In the genomic region with DNA sequence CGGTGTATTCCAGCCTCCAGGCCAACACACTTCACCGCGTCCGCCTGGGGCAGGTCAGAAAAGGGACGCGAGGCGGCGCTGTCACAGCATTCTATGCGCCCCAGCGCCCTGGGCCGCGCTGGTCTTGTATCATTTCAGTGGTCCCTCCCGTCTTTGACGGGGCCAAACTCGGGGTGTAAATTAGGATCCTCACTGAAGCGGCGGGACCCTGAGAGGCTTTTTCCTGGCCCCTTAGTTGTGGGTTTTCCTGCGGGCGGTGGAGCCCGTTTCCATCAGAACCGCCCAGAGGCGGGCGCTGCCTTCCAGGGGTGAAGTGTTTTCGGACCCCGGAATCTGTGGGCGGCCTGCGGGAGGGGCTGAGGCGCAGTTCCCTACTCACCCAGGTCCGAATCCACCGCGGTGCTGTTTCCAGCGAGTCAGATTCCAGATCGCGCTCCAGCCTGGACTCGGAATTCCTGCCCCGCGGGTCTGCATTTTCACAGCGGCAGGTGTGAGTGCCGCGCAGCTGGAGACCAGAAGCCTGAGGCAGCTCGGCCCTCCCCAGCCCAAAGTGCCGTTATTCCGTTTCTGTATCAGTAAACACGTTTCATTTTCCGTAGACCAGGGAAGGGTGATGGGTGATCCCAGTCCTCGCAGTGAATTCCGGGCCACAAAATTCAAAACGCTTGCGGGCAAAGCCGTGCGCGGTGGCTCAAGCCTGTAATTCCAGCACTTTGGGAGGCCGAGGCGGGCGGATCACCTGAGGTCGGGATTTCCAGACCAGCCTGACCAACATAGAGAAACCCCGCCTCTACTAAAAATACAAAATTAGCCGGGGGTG, we compare ENCODE assay signal across 8 cellular contexts. TPM values are rescaled to one million over a fixed set of nuclear protein-coding genes. Genes with fewer than 3 reads are reported as not detected.
A peak's percentile ranks its signal among the peaks of the same experiment; 100 is the strongest.
DNase-seq lines count a peak whose midpoint lies in the region; ATAC-seq and TF ChIP-seq lines count a peak whose summit lies in the region.

No MANE protein-coding gene starts in this region.

- no peaks in the 10 kb centered on the region for H3K36me3 ChIP-seq in HUES6 (ENCODE audit: control insufficient read depth, insufficient read depth, low read length)

- TF ChIP-seq CTCF in AG04450 (IDR thresholded peaks at IDR 0.05; ENCODE audit: low read depth, low read length) (peak; percentile 87), fibroblast of pulmonary artery (IDR thresholded peaks at IDR 0.05; ENCODE audit: low read length, missing control alignments) (peak; percentile 81), nephron (IDR thresholded peaks at IDR 0.05; ENCODE audit: unreplicated experiment in 3 of 3) (peak; percentile 76 to 89 (median 79))

- CTCF ChIA-PET in AG04450 (lab: Charles Lee) = interaction anchor here (1.0 to 3.3 kb wide), 6 partner anchors 11 to 104 kb away, joined by 3 to 17 read pairs (median 8); a partner anchor contains a TSS

- peak overlapping the region; percentile 87 for H3K27ac Mint-ChIP-seq in activated T-helper 2 cell treated with anti-CD3 and anti-CD28 coated beads, Interferon-gamma antibody, Interleukin-2, Interleukin-4, amounts not matched to agents 10 μg/mL and 5 μg/mL and 100 μg/mL, durations not matched to agents 14 hours and 24 hours and 36 hours
- no peak overlapping the region for H3K27ac Mint-ChIP-seq in nephron

- H3K27ac ChIP-seq in AG04450 (ENCODE audit: low read depth, low read length) (peak overlapping the region; percentile 78), HUES6 (ENCODE audit: low read depth, low read length) (peak overlapping the region; percentile 77; the same call in 1 of the 2 replicates)

- peaks cover 6% of the 10 kb centered on the region for H3K36me3 Mint-ChIP-seq in activated T-helper 2 cell treated with anti-CD3 and anti-CD28 coated beads, Interferon-gamma antibody, Interleukin-2, Interleukin-4, amounts not matched to agents 10 μg/mL and 5 μg/mL and 100 μg/mL, durations not matched to agents 14 hours and 24 hours and 36 hours (ENCODE audit: low read depth)
- H3K36me3 Mint-ChIP-seq in nephron (ENCODE audit: low read depth) = no peaks in the 10 kb centered on the region

- no peaks in the 10 kb centered on the region for H3K27me3 Mint-ChIP-seq in activated T-helper 2 cell treated with anti-CD3 and anti-CD28 coated beads, Interferon-gamma antibody, Interleukin-2, Interleukin-4, amounts not matched to agents 10 μg/mL and 5 μg/mL and 100 μg/mL, durations not matched to agents 14 hours and 24 hours and 36 hours (ENCODE audit: low read depth)
- H3K27me3 Mint-ChIP-seq in nephron (ENCODE audit: low read depth) = peaks cover 92% of the 10 kb centered on the region

- H3K4me3 ChIP-seq in AG04450 (ENCODE audit: low read depth, low read length) (peak overlapping the region; percentile 71), HUES6 (ENCODE audit: low read depth, low read length) (peak overlapping the region; percentile 71), fibroblast of pulmonary artery (replicated peaks; ENCODE audit: low read depth, low read length) (peak overlapping the region; percentile 71)

- H3K9ac ChIP-seq in HUES6 (ENCODE audit: low read length) = peak overlapping the region; percentile 70

- POLR2A ChIA-PET in AG04450 (lab: Yijun Ruan, JAX) = interaction anchor here (0.7 to 1.5 kb wide), 5 partner anchors 23 to 48 kb away, joined by 3 to 12 read pairs (median 3); a partner anchor contains a TSS

- H3K27me3 ChIP-seq in AG04450 (ENCODE audit: control insufficient read depth, insufficient read depth, low read length) (no peaks in the 10 kb centered on the region), HUES6 (ENCODE audit: control insufficient read depth, insufficient read depth, low read length) (peaks cover 38% of the 10 kb centered on the region)

- peaks cover 36% of the 10 kb centered on the region for H3K4me1 Mint-ChIP-seq in activated T-helper 2 cell treated with anti-CD3 and anti-CD28 coated beads, Interferon-gamma antibody, Interleukin-2, Interleukin-4, amounts not matched to agents 10 μg/mL and 5 μg/mL and 100 μg/mL, durations not matched to agents 14 hours and 24 hours and 36 hours (ENCODE audit: low read depth)
- H3K4me1 Mint-ChIP-seq in nephron = peaks cover 22% of the 10 kb centered on the region

- peak; percentile 39 for ATAC-seq in GM18502 (IDR thresholded peaks at IDR 0.05; ENCODE audit: poor library complexity, unreplicated experiment)
- peak; percentile 75 for ATAC-seq in stimulated activated naive CD8-positive, alpha-beta T cell treated with anti-CD3 and anti-CD28 coated beads, Interleukin-15, Interleukin-2, amounts not matched to agents 100 U/mL and 50 U/mL, for 24 hours

- DNase-seq in AG04450 (ENCODE audit: low read depth, low spot score) = no peak
- DNase-seq in RPMI8226 = peak; percentile 93
- peak; percentile 69 for DNase-seq in activated T-helper 2 cell treated with anti-CD3 and anti-CD28 coated beads, Interferon-gamma antibody, Interleukin-2, Interleukin-4, amounts not matched to agents 10 μg/mL and 5 μg/mL and 100 μg/mL, durations not matched to agents 14 hours and 24 hours and 36 hours (ENCODE audit: low spot score)
- peak; percentile 76 for DNase-seq in fibroblast of pulmonary artery (ENCODE audit: low read depth)
- DNase-seq in stimulated activated naive CD8-positive, alpha-beta T cell treated with anti-CD3 and anti-CD28 coated beads, Interleukin-15, Interleukin-2, amounts not matched to agents 100 U/mL and 50 U/mL, for 24 hours = peak; percentile 89

- no peaks in the 10 kb centered on the region for H3K9me3 Mint-ChIP-seq in activated T-helper 2 cell treated with anti-CD3 and anti-CD28 coated beads, Interferon-gamma antibody, Interleukin-2, Interleukin-4, amounts not matched to agents 10 μg/mL and 5 μg/mL and 100 μg/mL, durations not matched to agents 14 hours and 24 hours and 36 hours
- H3K9me3 Mint-ChIP-seq in nephron = no peaks in the 10 kb centered on the region

- H3K9me3 ChIP-seq in AG04450 (ENCODE audit: control insufficient read depth, insufficient read depth, low read length) (no peaks in the 10 kb centered on the region), HUES6 (ENCODE audit: control insufficient read depth, insufficient read depth, low read depth, low read length) (no peaks in the 10 kb centered on the region)

- H3K4me3 Mint-ChIP-seq in activated T-helper 2 cell treated with anti-CD3 and anti-CD28 coated beads, Interferon-gamma antibody, Interleukin-2, Interleukin-4, amounts not matched to agents 10 μg/mL and 5 μg/mL and 100 μg/mL, durations not matched to agents 14 hours and 24 hours and 36 hours (ENCODE audit: low read depth) = peak overlapping the region; percentile 95
- peak overlapping the region; percentile 46 to 75 (median 74) for H3K4me3 Mint-ChIP-seq in nephron

- H3K4me1 ChIP-seq in HUES6 (ENCODE audit: control insufficient read depth, insufficient read depth, low read length) = peaks cover 21% of the 10 kb centered on the region; the same call in 1 of the 2 replicates

- intact Hi-C loops in activated T-helper 2 cell treated with anti-CD3 and anti-CD28 coated beads, Interferon-gamma antibody, Interleukin-2, Interleukin-4, amounts not matched to agents 10 μg/mL and 5 μg/mL and 100 μg/mL, durations not matched to agents 14 hours and 24 hours and 36 hours (cut with micrococcal nuclease) = loop anchor here (1.0 to 10.0 kb wide), 4 partner anchors 48 to 341 kb away; a partner anchor contains a TSS

RNA-seq across cellular contexts. Expression of a gene that starts 3.9 kb away (rescaled TPM):
- 17.9 and 19.0 TPM in 2 replicates for polyA plus RNA-seq in AG04450 (2011; rRNA removed)
- 25.3 and 25.5 TPM in 2 replicates for polyA minus RNA-seq in AG04450 (2011; rRNA and poly(A)+ RNA removed)
- 30.6 and 31.5 TPM in 2 replicates for total RNA-seq in activated T-helper 2 cell treated with anti-CD3 and anti-CD28 coated beads, Interferon-gamma antibody, Interleukin-2, Interleukin-4, amounts not matched to agents 10 μg/mL and 5 μg/mL and 100 μg/mL, durations not matched to agents 14 hours and 24 hours and 36 hours

RNA-seq across cellular contexts. Expression of a gene that starts 34.7 kb away (rescaled TPM):
- polyA plus RNA-seq in AG04450 (2011; rRNA removed) = not detected in 2 replicates
- polyA minus RNA-seq in AG04450 (2011; rRNA and poly(A)+ RNA removed) = not detected in 2 replicates
- not detected in 2 replicates for total RNA-seq in activated T-helper 2 cell treated with anti-CD3 and anti-CD28 coated beads, Interferon-gamma antibody, Interleukin-2, Interleukin-4, amounts not matched to agents 10 μg/mL and 5 μg/mL and 100 μg/mL, durations not matched to agents 14 hours and 24 hours and 36 hours

RNA-seq across cellular contexts. Expression of a gene that starts 47.7 kb away (rescaled TPM):
- polyA plus RNA-seq in AG04450 (2011; rRNA removed) = 434 and 480 TPM in 2 replicates
- polyA minus RNA-seq in AG04450 (2011; rRNA and poly(A)+ RNA removed) = 965 and 1,105 TPM in 2 replicates
- 579 and 583 TPM in 2 replicates for total RNA-seq in activated T-helper 2 cell treated with anti-CD3 and anti-CD28 coated beads, Interferon-gamma antibody, Interleukin-2, Interleukin-4, amounts not matched to agents 10 μg/mL and 5 μg/mL and 100 μg/mL, durations not matched to agents 14 hours and 24 hours and 36 hours

RNA-seq across cellular contexts. Expression of a gene that starts 52.3 kb away (rescaled TPM):
- 12.5 and 14.6 TPM in 2 replicates for polyA plus RNA-seq in AG04450 (2011; rRNA removed)
- 2.8 and 5.7 TPM in 2 replicates for polyA minus RNA-seq in AG04450 (2011; rRNA and poly(A)+ RNA removed)
- 0.69 and 0.82 TPM in 2 replicates for total RNA-seq in activated T-helper 2 cell treated with anti-CD3 and anti-CD28 coated beads, Interferon-gamma antibody, Interleukin-2, Interleukin-4, amounts not matched to agents 10 μg/mL and 5 μg/mL and 100 μg/mL, durations not matched to agents 14 hours and 24 hours and 36 hours

RNA-seq across cellular contexts. Expression of a gene that starts 53.3 kb away (rescaled TPM):
- 5.1 and 5.4 TPM in 2 replicates for polyA plus RNA-seq in AG04450 (2011; rRNA removed)
- polyA minus RNA-seq in AG04450 (2011; rRNA and poly(A)+ RNA removed) = 3.8 and 4.2 TPM in 2 replicates
- total RNA-seq in activated T-helper 2 cell treated with anti-CD3 and anti-CD28 coated beads, Interferon-gamma antibody, Interleukin-2, Interleukin-4, amounts not matched to agents 10 μg/mL and 5 μg/mL and 100 μg/mL, durations not matched to agents 14 hours and 24 hours and 36 hours = 15.7 and 17.6 TPM in 2 replicates
